Comparison of ENCODE assay signal across 3 cellular contexts in genomic region chr15:61605343-61605742, GRCh38.
TF ChIP-seq lines count a peak whose summit lies in the region.

No MANE protein-coding gene starts in this region.

TF ChIP-seq in A549, 52 proteins besides CTCF, POLR2A, EP300 and RAD21:
- TF ChIP-seq MAFK (IDR thresholded peaks at IDR 0.05; ENCODE audit: partially characterized antibody) = peak; percentile 92
- TF ChIP-seq FOXS1 (CRISPR knock-in tag; IDR thresholded peaks at IDR 0.05) = no peak
TF ChIP-seq in A549: peak in this region for 1.

TF ChIP-seq in IMR-90, 13 proteins besides CTCF, POLR2A, EP300 and RAD21:
- TF ChIP-seq FOS (IDR thresholded peaks at IDR 0.05; ENCODE audit: low read depth, low read length) (no peak), MAFK (IDR thresholded peaks at IDR 0.05; ENCODE audit: low read depth, low read length) (peak; percentile 92)

TF ChIP-seq in H1, 55 proteins besides CTCF, POLR2A, EP300 and RAD21:
- TF ChIP-seq E2F6 (IDR thresholded peaks at IDR 0.05) (no peak), CBX8 (IDR thresholded peaks at IDR 0.05; ENCODE audit: borderline replicate concordance, low read depth, low read length) (no peak), RBBP5 (IDR thresholded peaks at IDR 0.05; ENCODE audit: borderline replicate concordance, low read depth, low read length) (no peak), ASH2L (IDR thresholded peaks at IDR 0.05; ENCODE audit: low read length) (no peak), MAFK (IDR thresholded peaks at IDR 0.05; ENCODE audit: low read depth, low read length) (peak; percentile 75)
